Comparison of ENCODE assay signal across 17 cellular contexts in genomic region chr3:125166581-125166980, GRCh38. TPM values are rescaled to one million over a fixed set of nuclear protein-coding genes. Genes with fewer than 3 reads are reported as not detected.
DNase-seq lines count a peak whose midpoint lies in the region; ATAC-seq, FAIRE-seq and TF ChIP-seq lines count a peak whose summit lies in the region.
"Had no signal": no experiment of that assay in that cellular context is flagged by ENCODE, and none has a peak within 500 bp of the region (broad histone marks: within the 10 kb centered on the region; RNA-seq: fewer than 3 reads in every experiment).

No MANE protein-coding gene starts in this region.

- H3K4me3 Mint-ChIP-seq in dendritic cell treated with granulocyte-macrophage colony-stimulating factor and Interleukin-4, amounts not matched to agents 40 ng/mL and 50 ng/mL, for 4 days: no peak overlapping the region
- H3K4me3 Mint-ChIP-seq: CD14-positive monocyte had no signal

- intact Hi-C loops in HepG2 (cut with micrococcal nuclease; ENCODE audit: unreplicated experiment): no loop called here
- intact Hi-C loops in right lobe of liver (cut with DNase I): no loop called here
- intact Hi-C loops in dendritic cell treated with granulocyte-macrophage colony-stimulating factor and Interleukin-4, amounts not matched to agents 40 ng/mL and 50 ng/mL, for 4 days (cut with micrococcal nuclease): loop anchor here (10.0 kb wide), 1 partner anchor 242 kb away; no protein-coding TSS in a partner anchor

- peaks cover 43% of the 10 kb centered on the region for H3K4me1 Mint-ChIP-seq in dendritic cell treated with granulocyte-macrophage colony-stimulating factor and Interleukin-4, amounts not matched to agents 40 ng/mL and 50 ng/mL, for 4 days (ENCODE audit: low read depth)

- no peak overlapping the region for H3K4me3 ChIP-seq in HepG2 (replicated peaks in 1 of 3; ENCODE audit: insufficient read depth in 1 of 3, low read depth in 2 of 3, low read length in 3 of 3)
- H3K4me3 ChIP-seq in right lobe of liver: no peak overlapping the region

- no peak for ATAC-seq in HepG2
- no peak for ATAC-seq in right lobe of liver
- no peak for ATAC-seq in HG03045 (IDR thresholded peaks at IDR 0.05; ENCODE audit: unreplicated experiment)
- ATAC-seq in GM19467 (IDR thresholded peaks at IDR 0.05; ENCODE audit: unreplicated experiment): no peak

- TF ChIP-seq EP300 in HepG2 (IDR thresholded peaks at IDR 0.05; ENCODE audit: low read depth in 2 of 2, low read length in 2 of 2) (no peak), HepG2 (CRISPR knock-in tag; IDR thresholded peaks at IDR 0.05; ENCODE audit: borderline replicate concordance) (no peak)

- no peak overlapping the region for H3K27ac ChIP-seq in HepG2 (ENCODE audit: extremely low read length, insufficient read depth, low read length)
- no peak overlapping the region for H3K27ac ChIP-seq in right lobe of liver

- H3K4me1 ChIP-seq in HepG2 (ENCODE audit: insufficient read depth, low read length) (no peaks in the 10 kb centered on the region), right lobe of liver (no peaks in the 10 kb centered on the region)
- H3K4me1 ChIP-seq: Caco-2 had no signal

- WGBS in HepG2 (ENCODE audit: low lambda C conversion rate): 53% methylated on average over 12 of the region's 12 CpGs
- WGBS in right lobe of liver (ENCODE audit: insufficient coverage, low coverage, low lambda C conversion rate, missing lambda C conversion rate): 85% methylated on average over 12 of the region's 12 CpGs

- POLR2A ChIA-PET in HepG2 (lab: Yijun Ruan, JAX): no interaction called here

- no peak overlapping the region for H3K9ac ChIP-seq in HepG2 (ENCODE audit: insufficient read depth, low read depth, low read length)

- H3K9me3 ChIP-seq in HepG2 (ENCODE audit: low read length): no peaks in the 10 kb centered on the region
- H3K9me3 ChIP-seq in right lobe of liver: no peaks in the 10 kb centered on the region
- H3K9me3 ChIP-seq: Caco-2 had no signal

- H3K27me3 ChIP-seq in HepG2 (ENCODE audit: control insufficient read depth in 1 of 2, insufficient read depth in 2 of 2, low read length in 2 of 2) (peaks cover 0 to 13% of the 10 kb centered on the region in 2 experiments; a peak in 2 of 5 replicates), right lobe of liver (no peaks in the 10 kb centered on the region)

- H2AFZ ChIP-seq in HepG2 (ENCODE audit: low read length): no peak overlapping the region

- no peak overlapping the region for H3K4me2 ChIP-seq in HepG2 (ENCODE audit: low read depth, low read length)

- no peaks in the 10 kb centered on the region for H3K36me3 ChIP-seq in HepG2 (replicated peaks in 1 of 2; ENCODE audit: control insufficient read depth in 1 of 2, insufficient read depth in 2 of 2, low read length in 2 of 2)
- H3K36me3 ChIP-seq in right lobe of liver: no peaks in the 10 kb centered on the region

- CTCF ChIA-PET in HepG2 (lab: Yijun Ruan, JAX; ENCODE audit: low intra/inter-chr PET ratio, low total read pairs): no interaction called here

- H3K36me3 Mint-ChIP-seq in dendritic cell treated with granulocyte-macrophage colony-stimulating factor and Interleukin-4, amounts not matched to agents 40 ng/mL and 50 ng/mL, for 4 days (ENCODE audit: low read depth): no peaks in the 10 kb centered on the region

- H3K27ac Mint-ChIP-seq in dendritic cell treated with granulocyte-macrophage colony-stimulating factor and Interleukin-4, amounts not matched to agents 40 ng/mL and 50 ng/mL, for 4 days: peak overlapping the region; percentile 8
- H3K27ac Mint-ChIP-seq: CD14-positive monocyte had no signal

- FAIRE-seq in HepG2 (lab: Jason Lieb, UNC): no peak

- BruUV-seq in HepG2 (replicated peaks; lab: Mats Ljungman, UMichigan): no TSS peak

- TF ChIP-seq POLR2A in HepG2 (IDR thresholded peaks at IDR 0.05; ENCODE audit: insufficient read depth in 1 of 2, low read depth in 2 of 2, low read length in 2 of 2) (no peak), right lobe of liver (IDR thresholded peaks at IDR 0.05) (no peak)

- H3K79me2 ChIP-seq in HepG2 (ENCODE audit: insufficient read depth, low read length): no peaks in the 10 kb centered on the region

- TF ChIP-seq RAD21 in HepG2 (CRISPR knock-in tag; IDR thresholded peaks at IDR 0.05): no peak

- no peaks in the 10 kb centered on the region for H3K9me3 Mint-ChIP-seq in dendritic cell treated with granulocyte-macrophage colony-stimulating factor and Interleukin-4, amounts not matched to agents 40 ng/mL and 50 ng/mL, for 4 days

- DNase-seq in HepG2 (ENCODE audit: low spot score): no peak
- no peak for DNase-seq in right lobe of liver
- DNase-seq in iris pigment epithelial cell (ENCODE audit: low read depth): peak; percentile 31
- DNase-seq in activated naive CD4-positive, alpha-beta T cell treated with Interleukin-2 at 50 U/mL for 16 hours: no peak
- DNase-seq in T-helper 9 cell: no peak
- DNase-seq: Caco-2, DMS53, HCEC 1CT, NCI-H1105, NCI-H1694 treated with DMSO at 0.1 percent for 48 hours, NCI-H345, NCI-H748 treated with DMSO at 0.1 percent for 48 hours, Right ventricle myocardium superior had no signal

- H3K27me3 Mint-ChIP-seq in dendritic cell treated with granulocyte-macrophage colony-stimulating factor and Interleukin-4, amounts not matched to agents 40 ng/mL and 50 ng/mL, for 4 days: peaks cover 6% of the 10 kb centered on the region

- H4K20me1 ChIP-seq in HepG2 (ENCODE audit: insufficient read depth, low read length): no peaks in the 10 kb centered on the region

- in situ Hi-C loops in HepG2 (cut with HindIII; ENCODE audit: extremely low pct_ligation_motif_present, low pct_unique_long_range_greater_than_20kb): loop anchor here (5.0 to 25.0 kb wide), 3 partner anchors 172 to 404 kb away; no protein-coding TSS in a partner anchor

- no peak for TF ChIP-seq CTCF in HepG2 (CRISPR knock-in tag; IDR thresholded peaks at IDR 0.05)
- no peak for TF ChIP-seq CTCF in right lobe of liver (IDR thresholded peaks at IDR 0.05)

TF ChIP-seq in HepG2, 621 proteins besides CTCF, POLR2A, EP300 and RAD21:
- TF ChIP-seq CEBPB (IDR thresholded peaks at IDR 0.05; ENCODE audit: borderline replicate concordance, low read depth, low read length) (peak; percentile 68), ZNF30 (CRISPR knock-in tag; IDR thresholded peaks at IDR 0.05) (no peak)

RNA-seq across cellular contexts. Expression of gene SLC12A8, which starts 46.0 kb away (rescaled TPM):
- total RNA-seq in HepG2 (2016; rRNA removed; fragmentation: Illumina TruSeq; extraction: Trizol) (0.13 and 0.71 TPM in 2 replicates), right lobe of liver (10 to 100 TPM in 5 of 6 experiments, 1 to 10 TPM in 1; 8.5 to 23.4 (median 20.3) TPM)
- 0.18 and 0.40 TPM in 2 replicates for total RNA-seq in HepG2 (2016; cell fraction: cytosol; rRNA removed; fragmentation: Illumina TruSeq; extraction: Trizol; ENCODE audit: low read depth)
- total RNA-seq in HepG2 (2016; cell fraction: insoluble cytoplasmic fraction; rRNA removed; fragmentation: Illumina TruSeq; extraction: Trizol): 0.33 and 0.52 TPM in 2 replicates
- total RNA-seq in HepG2 (2016; cell fraction: membrane; rRNA removed; fragmentation: Illumina TruSeq; extraction: Trizol): 0.10 and 0.34 TPM in 2 replicates
- total RNA-seq in HepG2 (2016; cell fraction: nucleus; rRNA removed; fragmentation: Illumina TruSeq; extraction: Trizol): 0.56 and 0.65 TPM in 2 replicates
- 0.44 and 0.55 TPM in 2 replicates for polyA plus RNA-seq in HepG2 (2011; rRNA removed)
- 0.16 and 0.17 TPM in 2 replicates for polyA plus RNA-seq in HepG2 (2011; cell fraction: cytosol; rRNA removed)
- 0.14 and 0.79 TPM in 2 replicates for polyA plus RNA-seq in HepG2 (2011; cell fraction: nucleus; rRNA removed)
- polyA plus RNA-seq in HepG2 (2012): 0.24 TPM in 1 of 2 replicates, not detected in the other
- polyA plus RNA-seq in HepG2 (2016; cell fraction: cytosol; fragmentation: Illumina TruSeq; extraction: Trizol; ENCODE audit: low read depth): 0.03 TPM in 1 of 2 replicates, not detected in the other
- polyA plus RNA-seq in HepG2 (2016; cell fraction: insoluble cytoplasmic fraction; fragmentation: Illumina TruSeq; extraction: Trizol; ENCODE audit: low read depth): 0.13 TPM in 1 of 2 replicates, not detected in the other
- polyA plus RNA-seq in HepG2 (2016; cell fraction: membrane; fragmentation: Illumina TruSeq; extraction: Trizol; ENCODE audit: low read depth): 0.14 TPM in 1 of 2 replicates, not detected in the other
- 0.73 and 1.4 TPM in 2 replicates for polyA plus RNA-seq in HepG2 (2016; cell fraction: nucleus; fragmentation: Illumina TruSeq; extraction: Trizol; ENCODE audit: insufficient read depth, low read depth)
- polyA minus RNA-seq in HepG2 (2011; rRNA and poly(A)+ RNA removed; ENCODE audit: low replicate concordance): 1.2 and 6.6 TPM in 2 replicates
- polyA minus RNA-seq in HepG2 (2011; cell fraction: cytosol; rRNA and poly(A)+ RNA removed): not detected in 2 replicates
- 0.62 and 0.90 TPM in 2 replicates for polyA minus RNA-seq in HepG2 (2011; cell fraction: nucleus; rRNA and poly(A)+ RNA removed)

Comparison
In these comparisons a context has a peak if more than half of its experiments do, and no peak if none do; other contexts are left out.
1. RNA of gene SLC12A8, which starts 46.0 kb away (total RNA-seq): 8.5 to 23.4 TPM in right lobe of liver; 0.10 to 0.71 TPM in HepG2; every median in the first group is over 4 times any median in the second.